1 cellular context compared by ENCODE assay signal in genomic region chr1:93596329-93597089, GRCh38.
TF ChIP-seq lines count a peak whose summit lies in the region.

No MANE protein-coding gene starts in this region.

TF ChIP-seq in GM23338, 12 proteins besides CTCF, POLR2A, EP300 and RAD21 (continued from another document):
- TF ChIP-seq REST (IDR thresholded peaks at IDR 0.05; ENCODE audit: unreplicated experiment) (no peak), NANOG (IDR thresholded peaks at IDR 0.05; ENCODE audit: borderline replicate concordance) (no peak), EZH2phosphoT487 (IDR thresholded peaks at IDR 0.05; ENCODE audit: unreplicated experiment) (no peak), ETS1 (IDR thresholded peaks at IDR 0.05) (no peak), POLR2AphosphoS5 (IDR thresholded peaks at IDR 0.05; ENCODE audit: low read depth) (no peak), CREB1 (CRISPR knock-in tag; IDR thresholded peaks at IDR 0.05; ENCODE audit: low read depth) (no peak), STAT1 (IDR thresholded peaks at IDR 0.05; ENCODE audit: unreplicated experiment) (no peak), ZNF114 (CRISPR knock-in tag; IDR thresholded peaks at IDR 0.05) (no peak), ZNF462 (CRISPR knock-in tag; IDR thresholded peaks at IDR 0.05) (no peak)
